In genomic region chr5:152309926-152310450, GRCh38 we compare ENCODE assay signal across 19 cellular contexts.
"Had no signal": no experiment of that assay in that cellular context is flagged by ENCODE, and none has a peak within 500 bp of the region (broad histone marks: within the 10 kb centered on the region; RNA-seq: fewer than 3 reads in every experiment).

No MANE protein-coding gene starts in this region.

- DNase-seq: cortex of kidney; dorsolateral prefrontal cortex; effector memory CD8-positive, alpha-beta T cell; foreskin keratinocyte; kidney; left cardiac atrium; left ventricle myocardium inferior; lower lobe of right lung; mesenchymal stem cell; naive B cell; psoas muscle; retina; spleen; stimulated activated CD4-positive, alpha-beta T cell treated with anti-CD3 and anti-CD28 coated beads, Interleukin-2, amount 100 ng/mL, for 24 hours; stimulated activated naive CD4-positive, alpha-beta T cell treated with Interleukin-2 at 50 U/mL for 16 hours had no signal

- H3K4me2 ChIP-seq: hepatocyte had no signal

- H3K9me3 Mint-ChIP-seq: effector memory CD8-positive, alpha-beta T cell; type B pancreatic cell had no signal

- H3K27me3 ChIP-seq: foreskin keratinocyte, hepatocyte, neutrophil had no signal

- H3K36me3 ChIP-seq: left ventricle myocardium inferior, lower lobe of right lung, neutrophil, spleen had no signal

- H3K79me2 ChIP-seq: hepatocyte had no signal

- H3K36me3 Mint-ChIP-seq: naive B cell, type B pancreatic cell had no signal

- H3K4me1 ChIP-seq: foreskin keratinocyte, left ventricle myocardium inferior, lower lobe of right lung, psoas muscle, spleen had no signal

- H3K4me1 Mint-ChIP-seq: naive B cell, nephron had no signal

- H2AFZ ChIP-seq: hepatocyte had no signal

- H3K4me3 Mint-ChIP-seq: effector memory CD8-positive, alpha-beta T cell; naive B cell; nephron; type B pancreatic cell had no signal

- H3K27ac ChIP-seq: dorsolateral prefrontal cortex, foreskin keratinocyte, hepatocyte, left ventricle myocardium inferior, lower lobe of right lung, neutrophil, psoas muscle, spleen had no signal

- H3K27ac Mint-ChIP-seq: effector memory CD8-positive, alpha-beta T cell; nephron; type B pancreatic cell had no signal

- H3K4me3 ChIP-seq: dorsolateral prefrontal cortex, hepatocyte, left ventricle myocardium inferior, lower lobe of right lung, psoas muscle, spleen had no signal

- H3K9me3 ChIP-seq: left ventricle myocardium inferior, lower lobe of right lung, neutrophil, psoas muscle had no signal
